Comparison of ENCODE assay signal across 1 cellular context in genomic region chr15:58666957-58667356, GRCh38.
TF ChIP-seq lines count a peak whose summit lies in the region.

No MANE protein-coding gene starts in this region.

TF ChIP-seq in WTC11, 78 proteins besides CTCF, POLR2A, EP300 and RAD21 (continued from another document):
- no peak for TF ChIP-seq AR (CRISPR knock-in tag; IDR thresholded peaks at IDR 0.05)
